1 cellular context compared by ENCODE assay signal in the genomic region with DNA sequence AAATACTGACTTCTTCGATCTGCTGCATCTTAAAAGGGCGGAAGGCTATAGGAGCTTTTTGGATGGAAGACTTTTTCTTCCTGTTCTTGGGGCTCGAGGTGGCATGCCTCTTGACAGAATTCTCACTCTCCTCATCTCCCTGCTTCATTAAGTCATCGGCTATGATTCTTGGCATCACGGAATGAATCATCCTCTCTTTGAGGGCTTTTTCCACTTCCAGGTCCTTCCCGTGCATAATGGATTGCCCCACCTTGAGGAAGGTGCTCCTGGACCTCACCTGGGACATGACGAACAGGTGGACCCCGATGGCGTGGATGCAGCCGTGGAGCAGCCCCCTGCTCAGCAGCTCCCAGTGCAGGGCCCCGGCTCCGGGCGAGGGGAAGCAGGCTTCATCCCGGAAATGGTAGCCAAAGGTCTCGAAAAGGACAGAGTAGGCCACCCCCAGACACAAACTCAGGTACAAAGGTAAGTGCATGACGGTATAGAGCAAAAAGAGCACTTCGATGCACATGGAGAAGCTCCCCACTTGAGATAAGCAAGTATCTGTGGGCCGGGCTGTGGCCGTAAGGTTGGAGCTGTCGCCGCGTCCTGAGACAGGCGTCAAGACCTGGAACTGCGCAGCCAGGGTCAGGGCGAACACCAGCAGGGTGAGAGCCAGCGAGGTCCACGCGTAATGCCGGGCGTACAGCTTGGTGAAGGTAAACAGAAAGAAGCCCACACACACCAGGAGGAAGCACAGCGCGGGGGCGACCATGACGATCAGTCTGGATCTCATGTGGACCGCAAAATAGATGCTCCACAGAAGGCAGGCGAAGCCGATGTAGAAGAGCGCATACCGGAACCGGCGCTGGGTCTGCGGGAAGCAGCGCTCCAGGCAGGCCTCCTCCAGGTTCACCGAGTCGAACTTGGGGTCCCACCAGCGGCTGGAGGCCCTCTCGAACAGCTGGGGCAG.
TF ChIP-seq lines count a peak whose summit lies in the region.

No MANE protein-coding gene starts in this region.

TF ChIP-seq in HepG2, 621 proteins besides CTCF, POLR2A, EP300 and RAD21 (continued from another document and continues in another):
- TF ChIP-seq, protein P1, sequence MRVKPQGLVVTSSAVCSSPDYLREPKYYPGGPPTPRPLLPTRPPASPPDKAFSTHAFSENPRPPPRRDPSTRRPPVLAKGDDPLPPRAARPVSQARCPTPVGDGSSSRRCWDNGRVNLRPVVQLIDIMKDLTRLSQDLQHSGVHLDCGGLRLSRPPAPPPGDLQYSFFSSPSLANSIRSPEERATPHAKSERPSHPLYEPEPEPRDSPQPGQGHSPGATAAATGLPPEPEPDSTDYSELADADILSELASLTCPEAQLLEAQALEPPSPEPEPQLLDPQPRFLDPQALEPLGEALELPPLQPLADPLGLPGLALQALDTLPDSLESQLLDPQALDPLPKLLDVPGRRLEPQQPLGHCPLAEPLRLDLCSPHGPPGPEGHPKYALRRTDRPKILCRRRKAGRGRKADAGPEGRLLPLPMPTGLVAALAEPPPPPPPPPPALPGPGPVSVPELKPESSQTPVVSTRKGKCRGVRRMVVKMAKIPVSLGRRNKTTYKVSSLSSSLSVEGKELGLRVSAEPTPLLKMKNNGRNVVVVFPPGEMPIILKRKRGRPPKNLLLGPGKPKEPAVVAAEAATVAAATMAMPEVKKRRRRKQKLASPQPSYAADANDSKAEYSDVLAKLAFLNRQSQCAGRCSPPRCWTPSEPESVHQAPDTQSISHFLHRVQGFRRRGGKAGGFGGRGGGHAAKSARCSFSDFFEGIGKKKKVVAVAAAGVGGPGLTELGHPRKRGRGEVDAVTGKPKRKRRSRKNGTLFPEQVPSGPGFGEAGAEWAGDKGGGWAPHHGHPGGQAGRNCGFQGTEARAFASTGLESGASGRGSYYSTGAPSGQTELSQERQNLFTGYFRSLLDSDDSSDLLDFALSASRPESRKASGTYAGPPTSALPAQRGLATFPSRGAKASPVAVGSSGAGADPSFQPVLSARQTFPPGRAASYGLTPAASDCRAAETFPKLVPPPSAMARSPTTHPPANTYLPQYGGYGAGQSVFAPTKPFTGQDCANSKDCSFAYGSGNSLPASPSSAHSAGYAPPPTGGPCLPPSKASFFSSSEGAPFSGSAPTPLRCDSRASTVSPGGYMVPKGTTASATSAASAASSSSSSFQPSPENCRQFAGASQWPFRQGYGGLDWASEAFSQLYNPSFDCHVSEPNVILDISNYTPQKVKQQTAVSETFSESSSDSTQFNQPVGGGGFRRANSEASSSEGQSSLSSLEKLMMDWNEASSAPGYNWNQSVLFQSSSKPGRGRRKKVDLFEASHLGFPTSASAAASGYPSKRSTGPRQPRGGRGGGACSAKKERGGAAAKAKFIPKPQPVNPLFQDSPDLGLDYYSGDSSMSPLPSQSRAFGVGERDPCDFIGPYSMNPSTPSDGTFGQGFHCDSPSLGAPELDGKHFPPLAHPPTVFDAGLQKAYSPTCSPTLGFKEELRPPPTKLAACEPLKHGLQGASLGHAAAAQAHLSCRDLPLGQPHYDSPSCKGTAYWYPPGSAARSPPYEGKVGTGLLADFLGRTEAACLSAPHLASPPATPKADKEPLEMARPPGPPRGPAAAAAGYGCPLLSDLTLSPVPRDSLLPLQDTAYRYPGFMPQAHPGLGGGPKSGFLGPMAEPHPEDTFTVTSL (CRISPR knock-in tag; IDR thresholded peaks at IDR 0.05; ENCODE audit: borderline replicate concordance): 0 out of 2 replicates have a peak, but pooled peaks have one; percentile 25
- TF ChIP-seq SNRNP70 (IDR thresholded peaks at IDR 0.05; ENCODE audit: low read depth, low read length): no peak
- no peak; the same call in 1 of the 2 replicates for TF ChIP-seq FOSL1 (CRISPR knock-in tag; IDR thresholded peaks at IDR 0.05; ENCODE audit: borderline replicate concordance)
- TF ChIP-seq ARNT (IDR thresholded peaks at IDR 0.05): no peak
- TF ChIP-seq, protein P2, sequence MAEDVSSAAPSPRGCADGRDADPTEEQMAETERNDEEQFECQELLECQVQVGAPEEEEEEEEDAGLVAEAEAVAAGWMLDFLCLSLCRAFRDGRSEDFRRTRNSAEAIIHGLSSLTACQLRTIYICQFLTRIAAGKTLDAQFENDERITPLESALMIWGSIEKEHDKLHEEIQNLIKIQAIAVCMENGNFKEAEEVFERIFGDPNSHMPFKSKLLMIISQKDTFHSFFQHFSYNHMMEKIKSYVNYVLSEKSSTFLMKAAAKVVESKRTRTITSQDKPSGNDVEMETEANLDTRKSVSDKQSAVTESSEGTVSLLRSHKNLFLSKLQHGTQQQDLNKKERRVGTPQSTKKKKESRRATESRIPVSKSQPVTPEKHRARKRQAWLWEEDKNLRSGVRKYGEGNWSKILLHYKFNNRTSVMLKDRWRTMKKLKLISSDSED (CRISPR knock-in tag; IDR thresholded peaks at IDR 0.05): no peak
- TF ChIP-seq, protein P3, sequence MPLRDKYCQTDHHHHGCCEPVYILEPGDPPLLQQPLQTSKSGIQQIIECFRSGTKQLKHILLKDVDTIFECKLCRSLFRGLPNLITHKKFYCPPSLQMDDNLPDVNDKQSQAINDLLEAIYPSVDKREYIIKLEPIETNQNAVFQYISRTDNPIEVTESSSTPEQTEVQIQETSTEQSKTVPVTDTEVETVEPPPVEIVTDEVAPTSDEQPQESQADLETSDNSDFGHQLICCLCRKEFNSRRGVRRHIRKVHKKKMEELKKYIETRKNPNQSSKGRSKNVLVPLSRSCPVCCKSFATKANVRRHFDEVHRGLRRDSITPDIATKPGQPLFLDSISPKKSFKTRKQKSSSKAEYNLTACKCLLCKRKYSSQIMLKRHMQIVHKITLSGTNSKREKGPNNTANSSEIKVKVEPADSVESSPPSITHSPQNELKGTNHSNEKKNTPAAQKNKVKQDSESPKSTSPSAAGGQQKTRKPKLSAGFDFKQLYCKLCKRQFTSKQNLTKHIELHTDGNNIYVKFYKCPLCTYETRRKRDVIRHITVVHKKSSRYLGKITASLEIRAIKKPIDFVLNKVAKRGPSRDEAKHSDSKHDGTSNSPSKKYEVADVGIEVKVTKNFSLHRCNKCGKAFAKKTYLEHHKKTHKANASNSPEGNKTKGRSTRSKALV (CRISPR knock-in tag; IDR thresholded peaks at IDR 0.05): 0 out of 2 replicates have a peak, but pooled peaks have one; percentile 47
- no peak for TF ChIP-seq NCOA5 (CRISPR knock-in tag; IDR thresholded peaks at IDR 0.05)
- 0 out of 2 replicates have a peak, but pooled peaks have one; percentile 21 for TF ChIP-seq ZNF138 (CRISPR knock-in tag; IDR thresholded peaks at IDR 0.05; ENCODE audit: low read depth)
- no peak for TF ChIP-seq EZH2 (conservative IDR thresholded peaks at IDR 0.05; ENCODE audit: low read depth, low read length)
- TF ChIP-seq, protein P4, sequence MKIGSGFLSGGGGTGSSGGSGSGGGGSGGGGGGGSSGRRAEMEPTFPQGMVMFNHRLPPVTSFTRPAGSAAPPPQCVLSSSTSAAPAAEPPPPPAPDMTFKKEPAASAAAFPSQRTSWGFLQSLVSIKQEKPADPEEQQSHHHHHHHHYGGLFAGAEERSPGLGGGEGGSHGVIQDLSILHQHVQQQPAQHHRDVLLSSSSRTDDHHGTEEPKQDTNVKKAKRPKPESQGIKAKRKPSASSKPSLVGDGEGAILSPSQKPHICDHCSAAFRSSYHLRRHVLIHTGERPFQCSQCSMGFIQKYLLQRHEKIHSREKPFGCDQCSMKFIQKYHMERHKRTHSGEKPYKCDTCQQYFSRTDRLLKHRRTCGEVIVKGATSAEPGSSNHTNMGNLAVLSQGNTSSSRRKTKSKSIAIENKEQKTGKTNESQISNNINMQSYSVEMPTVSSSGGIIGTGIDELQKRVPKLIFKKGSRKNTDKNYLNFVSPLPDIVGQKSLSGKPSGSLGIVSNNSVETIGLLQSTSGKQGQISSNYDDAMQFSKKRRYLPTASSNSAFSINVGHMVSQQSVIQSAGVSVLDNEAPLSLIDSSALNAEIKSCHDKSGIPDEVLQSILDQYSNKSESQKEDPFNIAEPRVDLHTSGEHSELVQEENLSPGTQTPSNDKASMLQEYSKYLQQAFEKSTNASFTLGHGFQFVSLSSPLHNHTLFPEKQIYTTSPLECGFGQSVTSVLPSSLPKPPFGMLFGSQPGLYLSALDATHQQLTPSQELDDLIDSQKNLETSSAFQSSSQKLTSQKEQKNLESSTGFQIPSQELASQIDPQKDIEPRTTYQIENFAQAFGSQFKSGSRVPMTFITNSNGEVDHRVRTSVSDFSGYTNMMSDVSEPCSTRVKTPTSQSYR (CRISPR knock-in tag; IDR thresholded peaks at IDR 0.05; ENCODE audit: borderline replicate concordance): peak; percentile 16; the same call in 1 of the 2 replicates
- no peak for TF ChIP-seq IKZF4 (CRISPR knock-in tag; IDR thresholded peaks at IDR 0.05; ENCODE audit: borderline replicate concordance, low read depth, not compliant biosample characterization)
- TF ChIP-seq, protein P5, sequence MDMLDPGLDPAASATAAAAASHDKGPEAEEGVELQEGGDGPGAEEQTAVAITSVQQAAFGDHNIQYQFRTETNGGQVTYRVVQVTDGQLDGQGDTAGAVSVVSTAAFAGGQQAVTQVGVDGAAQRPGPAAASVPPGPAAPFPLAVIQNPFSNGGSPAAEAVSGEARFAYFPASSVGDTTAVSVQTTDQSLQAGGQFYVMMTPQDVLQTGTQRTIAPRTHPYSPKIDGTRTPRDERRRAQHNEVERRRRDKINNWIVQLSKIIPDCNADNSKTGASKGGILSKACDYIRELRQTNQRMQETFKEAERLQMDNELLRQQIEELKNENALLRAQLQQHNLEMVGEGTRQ (IDR thresholded peaks at IDR 0.05; ENCODE audit: low read depth, low read length): no peak
- TF ChIP-seq, protein P5 (CRISPR knock-in tag; IDR thresholded peaks at IDR 0.05; ENCODE audit: borderline replicate concordance): no peak
- no peak for TF ChIP-seq FOXJ3 (CRISPR knock-in tag; IDR thresholded peaks at IDR 0.05; ENCODE audit: borderline replicate concordance)
- TF ChIP-seq MED1 (CRISPR knock-in tag; IDR thresholded peaks at IDR 0.05): 0 out of 2 replicates have a peak, but pooled peaks have one; percentile 0
- peak; percentile 65; the same call in 1 of the 2 replicates for TF ChIP-seq TMF1 (CRISPR knock-in tag; IDR thresholded peaks at IDR 0.05; ENCODE audit: low read depth)
- peak; percentile 70; the same call in 1 of the 2 replicates for TF ChIP-seq ZNF292 (CRISPR knock-in tag; IDR thresholded peaks at IDR 0.05; ENCODE audit: borderline replicate concordance, low read depth)
- TF ChIP-seq MBD4 (IDR thresholded peaks at IDR 0.05; ENCODE audit: borderline replicate concordance, low read length): no peak
- no peak for TF ChIP-seq NFIB (CRISPR knock-in tag; IDR thresholded peaks at IDR 0.05; ENCODE audit: borderline replicate concordance)
- 0 out of 2 replicates have a peak, but pooled peaks have one; percentile 14 for TF ChIP-seq SMAD3 (CRISPR knock-in tag; IDR thresholded peaks at IDR 0.05)
- TF ChIP-seq, protein P6, sequence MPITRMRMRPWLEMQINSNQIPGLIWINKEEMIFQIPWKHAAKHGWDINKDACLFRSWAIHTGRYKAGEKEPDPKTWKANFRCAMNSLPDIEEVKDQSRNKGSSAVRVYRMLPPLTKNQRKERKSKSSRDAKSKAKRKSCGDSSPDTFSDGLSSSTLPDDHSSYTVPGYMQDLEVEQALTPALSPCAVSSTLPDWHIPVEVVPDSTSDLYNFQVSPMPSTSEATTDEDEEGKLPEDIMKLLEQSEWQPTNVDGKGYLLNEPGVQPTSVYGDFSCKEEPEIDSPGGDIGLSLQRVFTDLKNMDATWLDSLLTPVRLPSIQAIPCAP (CRISPR knock-in tag; IDR thresholded peaks at IDR 0.05; ENCODE audit: low read depth): no peak
- no peak for TF ChIP-seq BCL6 (CRISPR knock-in tag; IDR thresholded peaks at IDR 0.05)
- TF ChIP-seq RFXAP (CRISPR knock-in tag; IDR thresholded peaks at IDR 0.05; ENCODE audit: borderline replicate concordance): no peak
- TF ChIP-seq ZNF205 (CRISPR knock-in tag; IDR thresholded peaks at IDR 0.05): no peak
- TF ChIP-seq, protein P7, sequence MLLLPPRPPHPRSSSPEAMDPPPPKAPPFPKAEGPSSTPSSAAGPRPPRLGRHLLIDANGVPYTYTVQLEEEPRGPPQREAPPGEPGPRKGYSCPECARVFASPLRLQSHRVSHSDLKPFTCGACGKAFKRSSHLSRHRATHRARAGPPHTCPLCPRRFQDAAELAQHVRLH (CRISPR knock-in tag; IDR thresholded peaks at IDR 0.05; ENCODE audit: borderline replicate concordance, low read depth): no peak
- TF ChIP-seq, protein P8, sequence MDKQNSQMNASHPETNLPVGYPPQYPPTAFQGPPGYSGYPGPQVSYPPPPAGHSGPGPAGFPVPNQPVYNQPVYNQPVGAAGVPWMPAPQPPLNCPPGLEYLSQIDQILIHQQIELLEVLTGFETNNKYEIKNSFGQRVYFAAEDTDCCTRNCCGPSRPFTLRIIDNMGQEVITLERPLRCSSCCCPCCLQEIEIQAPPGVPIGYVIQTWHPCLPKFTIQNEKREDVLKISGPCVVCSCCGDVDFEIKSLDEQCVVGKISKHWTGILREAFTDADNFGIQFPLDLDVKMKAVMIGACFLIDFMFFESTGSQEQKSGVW (CRISPR knock-in tag; IDR thresholded peaks at IDR 0.05; ENCODE audit: borderline replicate concordance): no peak
- TF ChIP-seq PHF5A (CRISPR knock-in tag; IDR thresholded peaks at IDR 0.05; ENCODE audit: low read depth, unreplicated experiment): no peak
- TF ChIP-seq, protein P9, sequence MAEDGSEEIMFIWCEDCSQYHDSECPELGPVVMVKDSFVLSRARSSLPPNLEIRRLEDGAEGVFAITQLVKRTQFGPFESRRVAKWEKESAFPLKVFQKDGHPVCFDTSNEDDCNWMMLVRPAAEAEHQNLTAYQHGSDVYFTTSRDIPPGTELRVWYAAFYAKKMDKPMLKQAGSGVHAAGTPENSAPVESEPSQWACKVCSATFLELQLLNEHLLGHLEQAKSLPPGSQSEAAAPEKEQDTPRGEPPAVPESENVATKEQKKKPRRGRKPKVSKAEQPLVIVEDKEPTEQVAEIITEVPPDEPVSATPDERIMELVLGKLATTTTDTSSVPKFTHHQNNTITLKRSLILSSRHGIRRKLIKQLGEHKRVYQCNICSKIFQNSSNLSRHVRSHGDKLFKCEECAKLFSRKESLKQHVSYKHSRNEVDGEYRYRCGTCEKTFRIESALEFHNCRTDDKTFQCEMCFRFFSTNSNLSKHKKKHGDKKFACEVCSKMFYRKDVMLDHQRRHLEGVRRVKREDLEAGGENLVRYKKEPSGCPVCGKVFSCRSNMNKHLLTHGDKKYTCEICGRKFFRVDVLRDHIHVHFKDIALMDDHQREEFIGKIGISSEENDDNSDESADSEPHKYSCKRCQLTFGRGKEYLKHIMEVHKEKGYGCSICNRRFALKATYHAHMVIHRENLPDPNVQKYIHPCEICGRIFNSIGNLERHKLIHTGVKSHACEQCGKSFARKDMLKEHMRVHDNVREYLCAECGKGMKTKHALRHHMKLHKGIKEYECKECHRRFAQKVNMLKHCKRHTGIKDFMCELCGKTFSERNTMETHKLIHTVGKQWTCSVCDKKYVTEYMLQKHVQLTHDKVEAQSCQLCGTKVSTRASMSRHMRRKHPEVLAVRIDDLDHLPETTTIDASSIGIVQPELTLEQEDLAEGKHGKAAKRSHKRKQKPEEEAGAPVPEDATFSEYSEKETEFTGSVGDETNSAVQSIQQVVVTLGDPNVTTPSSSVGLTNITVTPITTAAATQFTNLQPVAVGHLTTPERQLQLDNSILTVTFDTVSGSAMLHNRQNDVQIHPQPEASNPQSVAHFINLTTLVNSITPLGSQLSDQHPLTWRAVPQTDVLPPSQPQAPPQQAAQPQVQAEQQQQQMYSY (CRISPR knock-in tag; IDR thresholded peaks at IDR 0.05): no peak
- no peak for TF ChIP-seq ZNF367 (CRISPR knock-in tag; IDR thresholded peaks at IDR 0.05; ENCODE audit: borderline replicate concordance)
- no peak for TF ChIP-seq ZNF577 (CRISPR knock-in tag; IDR thresholded peaks at IDR 0.05; ENCODE audit: borderline replicate concordance, low read depth)
- no peak for TF ChIP-seq PCBP1 (IDR thresholded peaks at IDR 0.05; ENCODE audit: borderline replicate concordance, low read depth, low read length)
- TF ChIP-seq TAF15 (IDR thresholded peaks at IDR 0.05; ENCODE audit: low read depth, low read length, poor library complexity, severe bottlenecking): no peak
